ENCODE assay signal across 7 cellular contexts in genomic region chr6:55993418-55993817, GRCh38.
"Had no signal": no experiment of that assay in that cellular context is flagged by ENCODE, and none has a peak within 500 bp of the region (broad histone marks: within the 10 kb centered on the region; RNA-seq: fewer than 3 reads in every experiment).

No MANE protein-coding gene starts in this region.

- H3K4me2 ChIP-seq: GM23338 had no signal

- H3K4me3 ChIP-seq: GM23338, K562 had no signal

- DNase-seq: H9, HCEC 1CT, HFFc6, IMR-90, KG1 had no signal
